In genomic region chr10:43853369-43853768, GRCh38 we compare ENCODE assay signal across 22 cellular contexts.
DNase-seq lines count a peak whose midpoint lies in the region; ATAC-seq and TF ChIP-seq lines count a peak whose summit lies in the region.
"Had no signal": no experiment of that assay in that cellular context is flagged by ENCODE, and none has a peak within 500 bp of the region (broad histone marks: within the 10 kb centered on the region; RNA-seq: fewer than 3 reads in every experiment).

No MANE protein-coding gene starts in this region.

- H3K9me3 ChIP-seq in neural progenitor cell (ENCODE audit: low read depth): no peaks in the 10 kb centered on the region
- no peaks in the 10 kb centered on the region for H3K9me3 ChIP-seq in tibial nerve
- H3K9me3 ChIP-seq: BE2C had no signal

- no peak for ATAC-seq in HG03457 (IDR thresholded peaks at IDR 0.05; ENCODE audit: unreplicated experiment)
- ATAC-seq: HepG2, K562, Panc1 had no signal

- H3K27me3 ChIP-seq in neural progenitor cell (no peaks in the 10 kb centered on the region), tibial nerve (no peaks in the 10 kb centered on the region)
- H3K27me3 ChIP-seq: BE2C had no signal

- peaks cover 7% of the 10 kb centered on the region for H3K27me3 Mint-ChIP-seq in neural progenitor cell (ENCODE audit: insufficient read depth, low read depth)
- no peaks in the 10 kb centered on the region for H3K27me3 Mint-ChIP-seq in activated naive CD8-positive, alpha-beta T cell treated with anti-CD3 and anti-CD28 coated beads for 36 hours

- 45 to 56% methylated on average over 7 of the region's 7 CpGs for WGBS in tibial nerve, 2 donors

- no peaks in the 10 kb centered on the region for H3K4me1 ChIP-seq in neural progenitor cell
- peaks cover 0 to 14% (median 0%) of the 10 kb centered on the region in 4 donors for H3K4me1 ChIP-seq in tibial nerve

- H3K9me3 Mint-ChIP-seq in neural progenitor cell: no peaks in the 10 kb centered on the region
- no peaks in the 10 kb centered on the region for H3K9me3 Mint-ChIP-seq in activated naive CD8-positive, alpha-beta T cell treated with anti-CD3 and anti-CD28 coated beads for 36 hours

- DNase-seq in M059J (ENCODE audit: low read depth) (peak; percentile 21), foreskin melanocyte (peak; percentile 66), neural progenitor cell (ENCODE audit: low spot score) (no peak), tibial nerve (ENCODE audit: low spot score in 2 of 2) (no peak), ureter (ENCODE audit: low spot score) (no peak)
- no peak for DNase-seq in activated naive CD8-positive, alpha-beta T cell treated with anti-CD3 and anti-CD28 coated beads for 36 hours
- DNase-seq: BE2C, DMS53, GDM1, GOT3, NCI-H1092 treated with DMSO at 0.1 percent for 48 hours, NCI-H146, NCI-H2029, NCI-H345, NCI-H524 treated with DMSO at 0.1 percent for 48 hours, NCI-H82, SIG-M5 had no signal

- no peaks in the 10 kb centered on the region for H3K36me3 ChIP-seq in neural progenitor cell
- H3K36me3 ChIP-seq in tibial nerve: no peaks in the 10 kb centered on the region
- H3K36me3 ChIP-seq: BE2C had no signal

- H2AFZ ChIP-seq in neural progenitor cell (replicated peaks): peak overlapping the region; percentile 19

- H3K4me3 ChIP-seq in neural progenitor cell (no peak overlapping the region), tibial nerve (no peak overlapping the region)
- H3K4me3 ChIP-seq: K562 had no signal

- TF ChIP-seq EP300 in tibial nerve (IDR thresholded peaks at IDR 0.05): no peak

- TF ChIP-seq CTCF in neural progenitor cell (IDR thresholded peaks at IDR 0.05) (no peak), tibial nerve (IDR thresholded peaks at IDR 0.05) (no peak)

- no peak overlapping the region for H3K27ac Mint-ChIP-seq in neural progenitor cell
- no peak overlapping the region for H3K27ac Mint-ChIP-seq in activated naive CD8-positive, alpha-beta T cell treated with anti-CD3 and anti-CD28 coated beads for 36 hours

- no peaks in the 10 kb centered on the region for H3K36me3 Mint-ChIP-seq in neural progenitor cell
- H3K36me3 Mint-ChIP-seq in activated naive CD8-positive, alpha-beta T cell treated with anti-CD3 and anti-CD28 coated beads for 36 hours: no peaks in the 10 kb centered on the region

- no peaks in the 10 kb centered on the region for H3F3A ChIP-seq in neural progenitor cell (ENCODE audit: low read depth)

- no peak overlapping the region for H3K9ac ChIP-seq in neural progenitor cell

- H3K79me2 ChIP-seq in neural progenitor cell (ENCODE audit: low read depth): no peaks in the 10 kb centered on the region

- TF ChIP-seq POLR2A in tibial nerve (IDR thresholded peaks at IDR 0.05): no peak

- H4K20me1 ChIP-seq in neural progenitor cell (ENCODE audit: low read depth): no peaks in the 10 kb centered on the region

- no peaks in the 10 kb centered on the region for H3K4me1 Mint-ChIP-seq in neural progenitor cell
- no peaks in the 10 kb centered on the region for H3K4me1 Mint-ChIP-seq in activated naive CD8-positive, alpha-beta T cell treated with anti-CD3 and anti-CD28 coated beads for 36 hours

- H3K27ac ChIP-seq in neural progenitor cell (no peak overlapping the region), tibial nerve (peak overlapping the region in 3 of 4 donors; percentile 12 to 36 (median 34))
- H3K27ac ChIP-seq: HL-60 had no signal

- H3K4me3 Mint-ChIP-seq in neural progenitor cell: no peak overlapping the region
- H3K4me3 Mint-ChIP-seq in activated naive CD8-positive, alpha-beta T cell treated with anti-CD3 and anti-CD28 coated beads for 36 hours: no peak overlapping the region

- H3K4me2 ChIP-seq in neural progenitor cell: no peak overlapping the region

Comparison
In these comparisons a context has a peak if more than half of its experiments do, and no peak if none do; other contexts are left out.
1. DNase-seq: peak in M059J (single experiment) and foreskin melanocyte (single experiment); none in neural progenitor cell (single experiment), tibial nerve (0 of 2), ureter (single experiment) and activated naive CD8-positive, alpha-beta T cell treated with anti-CD3 and anti-CD28 coated beads for 36 hours (single experiment).